In genomic region chr20:25139061-25139705, GRCh38 we compare ENCODE assay signal across 14 cellular contexts. TPM values are rescaled to one million over a fixed set of nuclear protein-coding genes. Genes with fewer than 3 reads are reported as not detected.
DNase-seq lines count a peak whose midpoint lies in the region; ATAC-seq and TF ChIP-seq lines count a peak whose summit lies in the region.
"Had no signal": no experiment of that assay in that cellular context is flagged by ENCODE, and none has a peak within 500 bp of the region (broad histone marks: within the 10 kb centered on the region; RNA-seq: fewer than 3 reads in every experiment).

No MANE protein-coding gene starts in this region.

- DNase-seq in ELF-1 (ENCODE audit: low read depth, low spot score) (peak; percentile 31), LNCaP clone FGC (ENCODE audit: low read depth) (peak; percentile 59), left kidney (ENCODE audit: low read depth, low spot score) (peak; percentile 22), NCI-H187 treated with DMSO at 0.1 percent for 48 hours (lab: John Stamatoyannopoulos, UW) (no peak), occipital lobe (lab: John Stamatoyannopoulos, UW) (no peak)
- DNase-seq: activated T-cell treated with anti-CD3 and anti-CD28 coated beads, Interleukin-2, amount 50 U/mL, for 24 hours; IMR-90; NK-92 treated with Interleukin-12 subunit alpha and Interleukin-12 subunit beta, amount 100 ng/mL, for 24 hours; stimulated activated CD4-positive, alpha-beta T cell treated with anti-CD3 and anti-CD28 coated beads, Interleukin-2, amount 100 ng/mL, for 48 hours had no signal

- H3K4me3 ChIP-seq in LNCaP clone FGC (ENCODE audit: low read depth, low read length) = peak overlapping the region; percentile 19; the same call in 1 of the 2 replicates
- H3K4me3 ChIP-seq: cardiac muscle cell, pancreas had no signal

- no peak for ATAC-seq in HG03159 (IDR thresholded peaks at IDR 0.05; ENCODE audit: unreplicated experiment)

- peak; percentile 89 for TF ChIP-seq CTCF in LNCaP clone FGC (IDR thresholded peaks at IDR 0.05; ENCODE audit: control insufficient read depth, extremely low read depth, insufficient read depth)
- TF ChIP-seq CTCF in VCaP (conservative IDR thresholded peaks at IDR 0.05) = peak; percentile 84

- H3K27ac ChIP-seq in VCaP = peak overlapping the region; percentile 56
- H3K27ac ChIP-seq: cardiac muscle cell, pancreas had no signal

RNA-seq across cellular contexts. Expression of gene ENTPD6, which starts 56.3 kb away (rescaled TPM):
- total RNA-seq in occipital lobe = 43.7 TPM

RNA-seq across cellular contexts. Expression of gene VSX1, which starts 57.2 kb away (rescaled TPM):
- total RNA-seq in occipital lobe = not detected
- total RNA-seq: cardiac muscle cell, Daoy, IMR-90 had no signal

Comparison
In these comparisons a context has a peak if more than half of its experiments do, and no peak if none do; other contexts are left out.
1. DNase-seq: peak in ELF-1 (single experiment), LNCaP clone FGC (single experiment) and left kidney (single experiment); none in NCI-H187 treated with DMSO at 0.1 percent for 48 hours (single experiment) and occipital lobe (single experiment).